In the genomic region with DNA sequence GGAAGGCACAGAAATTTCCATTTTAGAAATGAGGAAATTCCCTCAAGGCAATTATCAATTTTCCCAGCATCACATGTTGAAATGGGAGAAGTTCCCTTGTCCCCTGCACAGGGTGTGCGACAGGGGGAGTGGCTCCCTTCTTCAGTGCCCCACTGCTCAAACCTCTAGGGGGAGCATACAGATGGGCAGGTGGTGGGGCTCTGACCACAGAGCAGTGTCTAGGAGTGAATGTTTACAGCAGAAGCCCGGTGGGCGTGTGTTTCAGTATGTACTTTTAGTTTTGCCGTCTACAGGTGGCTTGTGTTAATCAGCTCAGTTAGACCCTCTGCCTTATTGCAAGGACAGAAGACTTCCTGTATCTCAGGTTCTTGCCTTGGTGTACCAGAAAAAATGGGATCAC, we compare ENCODE assay signal across 12 cellular contexts.
A peak's percentile ranks its signal among the peaks of the same experiment; 100 is the strongest.
DNase-seq lines count a peak whose midpoint lies in the region; ATAC-seq and TF ChIP-seq lines count a peak whose summit lies in the region.
"Had no signal": no experiment of that assay in that cellular context is flagged by ENCODE, and none has a peak within 500 bp of the region (broad histone marks: within the 10 kb centered on the region; RNA-seq: fewer than 3 reads in every experiment).

No MANE protein-coding gene starts in this region.

- H3K27ac ChIP-seq in MM.1S (ENCODE audit: low read length) (no peak overlapping the region), prostate gland (no peak overlapping the region), smooth muscle cell (ENCODE audit: low read depth) (no peak overlapping the region)

- no peak overlapping the region for H3K4me3 ChIP-seq in MM.1S (ENCODE audit: low read length)
- no peak overlapping the region for H3K4me3 ChIP-seq in prostate gland
- H3K4me3 ChIP-seq in smooth muscle cell, result no peak overlapping the region

- H3K27me3 ChIP-seq in MM.1S (replicated peaks; ENCODE audit: insufficient read depth, low read length) (no peaks in the 10 kb centered on the region), prostate gland (replicated peaks; ENCODE audit: insufficient read depth) (no peaks in the 10 kb centered on the region), smooth muscle cell (ENCODE audit: low read depth) (peaks cover 4% of the 10 kb centered on the region)

- H3K79me2 ChIP-seq in MM.1S (ENCODE audit: low read length), result no peaks in the 10 kb centered on the region
- no peaks in the 10 kb centered on the region for H3K79me2 ChIP-seq in smooth muscle cell (ENCODE audit: low read depth)

- H3K4me1 ChIP-seq in MM.1S (ENCODE audit: low read length) (peaks cover 7% of the 10 kb centered on the region), prostate gland (replicated peaks) (no peaks in the 10 kb centered on the region), smooth muscle cell (ENCODE audit: low read depth) (no peaks in the 10 kb centered on the region)

- 84% methylated on average over 4 of the region's 4 CpGs for WGBS in prostate gland
- 95% methylated on average over 4 of the region's 4 CpGs for WGBS in smooth muscle cell (ENCODE audit: low lambda C conversion rate)

- H4K20me1 ChIP-seq in MM.1S (ENCODE audit: insufficient read depth, low read length) (no peaks in the 10 kb centered on the region), smooth muscle cell (ENCODE audit: low read depth) (no peaks in the 10 kb centered on the region)

- H3K9ac ChIP-seq in MM.1S (ENCODE audit: low read length) (no peak overlapping the region), smooth muscle cell (ENCODE audit: low read depth) (no peak overlapping the region)

- H3K4me2 ChIP-seq in MM.1S (ENCODE audit: low read depth, low read length) (no peak overlapping the region), smooth muscle cell (no peak overlapping the region)

- peak; percentile 90 for ATAC-seq in GM18508 (IDR thresholded peaks at IDR 0.05; ENCODE audit: insufficient read depth, unreplicated experiment)
- peak; percentile 82 for ATAC-seq in GM21367 (IDR thresholded peaks at IDR 0.05; ENCODE audit: unreplicated experiment)
- peak; percentile 88 for ATAC-seq in HG02938 (IDR thresholded peaks at IDR 0.05; ENCODE audit: unreplicated experiment)
- no peak for ATAC-seq in HG03342 (IDR thresholded peaks at IDR 0.05; ENCODE audit: unreplicated experiment)
- no peak for ATAC-seq in SK-N-SH treated with all-trans-retinoic acid at 6 μM for 48 hours
- ATAC-seq: activated naive CD8-positive, alpha-beta T cell treated with anti-CD3 and anti-CD28 coated beads, Interleukin-2, amount 50 U/mL, for 24 hours had no signal

- H3F3A ChIP-seq in MM.1S (ENCODE audit: insufficient read depth, low read length), result 0 out of 2 replicates have a peak, but pooled peaks cover 4% of the 10 kb centered on the region
- H3F3A ChIP-seq in smooth muscle cell (ENCODE audit: low read depth), result no peaks in the 10 kb centered on the region

- H2AFZ ChIP-seq in MM.1S (ENCODE audit: low read length), result no peak overlapping the region
- H2AFZ ChIP-seq in smooth muscle cell (ENCODE audit: low read depth), result no peak overlapping the region

- intact Hi-C loops in prostate gland (cut with DNase I), result no loop called here

- H3K9me3 ChIP-seq in MM.1S (replicated peaks; ENCODE audit: insufficient read depth, low read length), result no peaks in the 10 kb centered on the region
- H3K9me3 ChIP-seq in prostate gland, result no peaks in the 10 kb centered on the region
- H3K9me3 ChIP-seq in smooth muscle cell (replicated peaks; ENCODE audit: low read depth), result no peaks in the 10 kb centered on the region

- DNase-seq in MM.1S (peak; percentile 33), prostate gland (ENCODE audit: low spot score) (no peak), smooth muscle cell (lab: John Stamatoyannopoulos, UW; ENCODE audit: unreplicated experiment) (no peak)
- DNase-seq: activated naive CD8-positive, alpha-beta T cell treated with anti-CD3 and anti-CD28 coated beads, Interleukin-2, amount 50 U/mL, for 24 hours; NCI-H1417 treated with DMSO at 0.1 percent for 48 hours; stimulated activated CD4-positive, alpha-beta T cell treated with anti-CD3 and anti-CD28 coated beads, Interleukin-1b, Interleukin-23, amount 100 ng/mL, for 48 hours; stimulated activated naive CD4-positive, alpha-beta T cell treated with Interleukin-2 at 50 U/mL for 16 hours had no signal

- no peaks in the 10 kb centered on the region for H3K36me3 ChIP-seq in MM.1S (replicated peaks; ENCODE audit: insufficient read depth, low read length)
- no peaks in the 10 kb centered on the region for H3K36me3 ChIP-seq in prostate gland
- no peaks in the 10 kb centered on the region for H3K36me3 ChIP-seq in smooth muscle cell (ENCODE audit: low read depth)

- TF ChIP-seq CTCF in MM.1S (IDR thresholded peaks at IDR 0.05; ENCODE audit: low read length) (peak; percentile 22; the same call in 1 of the 2 replicates), prostate gland (IDR thresholded peaks at IDR 0.05) (no peak), smooth muscle cell (IDR thresholded peaks at IDR 0.05; ENCODE audit: borderline replicate concordance, insufficient read depth, poor library complexity, severe bottlenecking) (no peak)

- H3K9me2 ChIP-seq in MM.1S (replicated peaks; ENCODE audit: insufficient read depth, low read length), result no peaks in the 10 kb centered on the region

- TF ChIP-seq POLR2A in prostate gland (IDR thresholded peaks at IDR 0.05), result no peak

TF ChIP-seq in SK-N-SH treated with all-trans-retinoic acid at 6 μM for 48 hours, 23 proteins besides CTCF, POLR2A, EP300 and RAD21 (continues in another document):
- TF ChIP-seq RARB (CRISPR knock-in tag; IDR thresholded peaks at IDR 0.05) (no peak), ZFP30 (CRISPR knock-in tag; IDR thresholded peaks at IDR 0.05) (no peak), POU6F1 (CRISPR knock-in tag; IDR thresholded peaks at IDR 0.05; ENCODE audit: borderline replicate concordance, low read depth) (no peak), CSDC2 (CRISPR knock-in tag; IDR thresholded peaks at IDR 0.05) (no peak), ZFP3 (CRISPR knock-in tag; IDR thresholded peaks at IDR 0.05) (no peak), ISL1 (CRISPR knock-in tag; IDR thresholded peaks at IDR 0.05) (no peak), PPARA (CRISPR knock-in tag; IDR thresholded peaks at IDR 0.05; ENCODE audit: borderline replicate concordance) (no peak)
- TF ChIP-seq, protein P1, sequence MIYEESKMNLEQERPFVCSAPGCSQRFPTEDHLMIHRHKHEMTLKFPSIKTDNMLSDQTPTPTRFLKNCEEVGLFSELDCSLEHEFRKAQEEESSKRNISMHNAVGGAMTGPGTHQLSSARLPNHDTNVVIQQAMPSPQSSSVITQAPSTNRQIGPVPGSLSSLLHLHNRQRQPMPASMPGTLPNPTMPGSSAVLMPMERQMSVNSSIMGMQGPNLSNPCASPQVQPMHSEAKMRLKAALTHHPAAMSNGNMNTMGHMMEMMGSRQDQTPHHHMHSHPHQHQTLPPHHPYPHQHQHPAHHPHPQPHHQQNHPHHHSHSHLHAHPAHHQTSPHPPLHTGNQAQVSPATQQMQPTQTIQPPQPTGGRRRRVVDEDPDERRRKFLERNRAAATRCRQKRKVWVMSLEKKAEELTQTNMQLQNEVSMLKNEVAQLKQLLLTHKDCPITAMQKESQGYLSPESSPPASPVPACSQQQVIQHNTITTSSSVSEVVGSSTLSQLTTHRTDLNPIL (CRISPR knock-in tag; IDR thresholded peaks at IDR 0.05; ENCODE audit: low read depth), result no peak
- TF ChIP-seq, protein P2, sequence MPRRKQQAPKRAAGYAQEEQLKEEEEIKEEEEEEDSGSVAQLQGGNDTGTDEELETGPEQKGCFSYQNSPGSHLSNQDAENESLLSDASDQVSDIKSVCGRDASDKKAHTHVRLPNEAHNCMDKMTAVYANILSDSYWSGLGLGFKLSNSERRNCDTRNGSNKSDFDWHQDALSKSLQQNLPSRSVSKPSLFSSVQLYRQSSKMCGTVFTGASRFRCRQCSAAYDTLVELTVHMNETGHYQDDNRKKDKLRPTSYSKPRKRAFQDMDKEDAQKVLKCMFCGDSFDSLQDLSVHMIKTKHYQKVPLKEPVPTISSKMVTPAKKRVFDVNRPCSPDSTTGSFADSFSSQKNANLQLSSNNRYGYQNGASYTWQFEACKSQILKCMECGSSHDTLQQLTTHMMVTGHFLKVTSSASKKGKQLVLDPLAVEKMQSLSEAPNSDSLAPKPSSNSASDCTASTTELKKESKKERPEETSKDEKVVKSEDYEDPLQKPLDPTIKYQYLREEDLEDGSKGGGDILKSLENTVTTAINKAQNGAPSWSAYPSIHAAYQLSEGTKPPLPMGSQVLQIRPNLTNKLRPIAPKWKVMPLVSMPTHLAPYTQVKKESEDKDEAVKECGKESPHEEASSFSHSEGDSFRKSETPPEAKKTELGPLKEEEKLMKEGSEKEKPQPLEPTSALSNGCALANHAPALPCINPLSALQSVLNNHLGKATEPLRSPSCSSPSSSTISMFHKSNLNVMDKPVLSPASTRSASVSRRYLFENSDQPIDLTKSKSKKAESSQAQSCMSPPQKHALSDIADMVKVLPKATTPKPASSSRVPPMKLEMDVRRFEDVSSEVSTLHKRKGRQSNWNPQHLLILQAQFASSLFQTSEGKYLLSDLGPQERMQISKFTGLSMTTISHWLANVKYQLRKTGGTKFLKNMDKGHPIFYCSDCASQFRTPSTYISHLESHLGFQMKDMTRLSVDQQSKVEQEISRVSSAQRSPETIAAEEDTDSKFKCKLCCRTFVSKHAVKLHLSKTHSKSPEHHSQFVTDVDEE (CRISPR knock-in tag; IDR thresholded peaks at IDR 0.05), result no peak

Comparison
In these comparisons a context has a peak if more than half of its experiments do, and no peak if none do; other contexts are left out.
1. ATAC-seq: peak in GM18508 (single experiment), GM21367 (single experiment) and HG02938 (single experiment); none in HG03342 (single experiment) and SK-N-SH treated with all-trans-retinoic acid at 6 μM for 48 hours (single experiment).